Comparison of ENCODE assay signal across 8 cellular contexts in genomic region chr11:72573380-72573949, GRCh38.
DNase-seq lines count a peak whose midpoint lies in the region; ATAC-seq and TF ChIP-seq lines count a peak whose summit lies in the region.

No MANE protein-coding gene starts in this region.

- H3K27me3 Mint-ChIP-seq in chondrocyte (ENCODE audit: low read depth) (peaks cover 18% of the 10 kb centered on the region), memory B cell (peaks cover 36% of the 10 kb centered on the region)
- H3K27me3 Mint-ChIP-seq in CD8-positive, alpha-beta memory T cell: peaks cover 14 to 34% of the 10 kb centered on the region in 2 donors

- no peaks in the 10 kb centered on the region for H3K79me2 ChIP-seq in OCI-LY1 (ENCODE audit: insufficient read depth, low read length)

- no peaks in the 10 kb centered on the region for H3K36me3 ChIP-seq in OCI-LY1 (ENCODE audit: insufficient read depth, low read length)
- no peaks in the 10 kb centered on the region for H3K36me3 ChIP-seq in CD8-positive, alpha-beta memory T cell (ENCODE audit: insufficient read depth, low read length)

- H4K20me1 ChIP-seq in OCI-LY1 (ENCODE audit: insufficient read depth, low read length): no peaks in the 10 kb centered on the region

- H3K27ac ChIP-seq in OCI-LY1 (ENCODE audit: low read depth, low read length, poor library complexity, severe bottlenecking): no peak overlapping the region
- no peak overlapping the region for H3K27ac ChIP-seq in CD8-positive, alpha-beta memory T cell (ENCODE audit: low read depth, low read length)

- H3K4me1 Mint-ChIP-seq in chondrocyte (ENCODE audit: low read depth): peaks cover 7% of the 10 kb centered on the region
- H3K4me1 Mint-ChIP-seq in memory B cell: peaks cover 6% of the 10 kb centered on the region
- H3K4me1 Mint-ChIP-seq in CD8-positive, alpha-beta memory T cell: peaks cover 9 to 16% (median 12%) of the 10 kb centered on the region in 3 donors

- H3K4me3 Mint-ChIP-seq in chondrocyte (ENCODE audit: unreplicated experiment) (no peak overlapping the region), memory B cell (no peak overlapping the region)
- H3K4me3 Mint-ChIP-seq in CD8-positive, alpha-beta memory T cell: no peak overlapping the region

- no peaks in the 10 kb centered on the region for H3K9me3 ChIP-seq in OCI-LY1 (ENCODE audit: low read length)
- H3K9me3 ChIP-seq in CD8-positive, alpha-beta memory T cell (ENCODE audit: low read length): no peaks in the 10 kb centered on the region

- H3K27ac Mint-ChIP-seq in chondrocyte (ENCODE audit: unreplicated experiment): no peak overlapping the region
- no peak overlapping the region for H3K27ac Mint-ChIP-seq in memory B cell
- peak overlapping the region in 2 of 8 donors; percentile 30 to 55 for H3K27ac Mint-ChIP-seq in CD8-positive, alpha-beta memory T cell

- H3K4me2 ChIP-seq in OCI-LY1 (ENCODE audit: low read length): no peak overlapping the region

- H3K4me1 ChIP-seq in OCI-LY1 (ENCODE audit: insufficient read depth, low read length, severe bottlenecking): no peaks in the 10 kb centered on the region
- H3K4me1 ChIP-seq in CD8-positive, alpha-beta memory T cell (ENCODE audit: insufficient read depth, low read length): no peaks in the 10 kb centered on the region

- H3K36me3 Mint-ChIP-seq in chondrocyte (ENCODE audit: low read depth) (peaks cover 2% of the 10 kb centered on the region), memory B cell (no peaks in the 10 kb centered on the region)
- no peaks in the 10 kb centered on the region for H3K36me3 Mint-ChIP-seq in CD8-positive, alpha-beta memory T cell

- POLR2A ChIA-PET in CD8-positive, alpha-beta memory T cell (lab: Charles Lee): no interaction called here

- no peaks in the 10 kb centered on the region for H3F3A ChIP-seq in OCI-LY1 (ENCODE audit: insufficient read depth, low read length)

- ATAC-seq in memory B cell (ENCODE audit: low read depth) (peak; percentile 38), HG03442 (IDR thresholded peaks at IDR 0.05; ENCODE audit: unreplicated experiment) (no peak)

- H2AFZ ChIP-seq in OCI-LY1 (ENCODE audit: low read length): no peak overlapping the region

- H3K27me3 ChIP-seq in OCI-LY1 (ENCODE audit: insufficient read depth, low read length): 0 out of 2 replicates have a peak, but pooled peaks cover 4% of the 10 kb centered on the region
- H3K27me3 ChIP-seq in CD8-positive, alpha-beta memory T cell (ENCODE audit: insufficient read depth, low read length, poor library complexity, severe bottlenecking): no peaks in the 10 kb centered on the region

- no peak for DNase-seq in AG09309 (ENCODE audit: low read depth)
- DNase-seq in chondrocyte (ENCODE audit: low spot score): no peak
- no peak for DNase-seq in memory B cell (ENCODE audit: low spot score in 2 of 2)
- DNase-seq in GM19240 (ENCODE audit: insufficient read length, low spot score): no peak
- DNase-seq in CD8-positive, alpha-beta memory T cell: no peak

- no peak overlapping the region for H3K9ac ChIP-seq in OCI-LY1 (ENCODE audit: low read length)

- no peaks in the 10 kb centered on the region for H3K9me2 ChIP-seq in OCI-LY1 (ENCODE audit: low read depth, low read length)

- peak; percentile 79 for TF ChIP-seq CTCF in AG09309 (IDR thresholded peaks at IDR 0.05; ENCODE audit: control insufficient read depth, insufficient read depth, low read depth, low read length, missing control alignments)
- TF ChIP-seq CTCF in GM12872 (IDR thresholded peaks at IDR 0.05; ENCODE audit: insufficient read depth, low read depth, low read length): peak; percentile 71
- TF ChIP-seq CTCF in OCI-LY1 (IDR thresholded peaks at IDR 0.05; ENCODE audit: low read length): peak; percentile 50
- TF ChIP-seq CTCF in chondrocyte (IDR thresholded peaks at IDR 0.05): peak; percentile 75

- no peaks in the 10 kb centered on the region for H3K9me3 Mint-ChIP-seq in chondrocyte (ENCODE audit: low read depth)
- H3K9me3 Mint-ChIP-seq in memory B cell: no peaks in the 10 kb centered on the region
- no peaks in the 10 kb centered on the region for H3K9me3 Mint-ChIP-seq in CD8-positive, alpha-beta memory T cell

- CTCF ChIA-PET in CD8-positive, alpha-beta memory T cell (lab: Charles Lee): interaction anchor here (0.8 to 4.0 kb wide), 6 partner anchors 10 to 103 kb away, joined by 3 to 17 read pairs (median 4); no protein-coding TSS in a partner anchor

- H3K4me3 ChIP-seq in AG09309 (ENCODE audit: control insufficient read depth, low read depth, low read length) (no peak overlapping the region), OCI-LY1 (ENCODE audit: low read depth, low read length, poor library complexity, severe bottlenecking) (no peak overlapping the region)
- H3K4me3 ChIP-seq in CD8-positive, alpha-beta memory T cell (ENCODE audit: low read length): no peak overlapping the region
